In the genomic region with DNA sequence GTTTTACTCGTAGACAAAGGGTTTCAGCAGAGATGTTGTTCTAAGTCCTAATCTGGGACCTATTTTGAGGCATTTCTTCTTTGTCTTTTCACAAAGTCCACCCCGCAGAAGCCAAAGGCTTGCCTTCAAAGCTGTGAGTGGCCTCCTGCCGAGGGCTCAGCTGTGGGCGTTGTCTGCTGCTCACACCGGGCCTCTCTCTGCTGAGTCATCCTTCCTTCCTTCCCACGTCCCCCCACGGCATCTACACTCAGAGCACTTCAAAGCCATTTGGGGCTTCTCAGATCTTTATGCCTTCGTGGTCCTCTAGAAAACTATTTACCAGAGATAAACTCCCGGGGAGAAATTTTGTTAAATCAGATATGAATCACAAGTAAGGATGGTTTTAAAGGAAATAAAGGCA, we compare ENCODE assay signal across 8 cellular contexts.
A peak's percentile ranks its signal among the peaks of the same experiment; 100 is the strongest.
DNase-seq lines count a peak whose midpoint lies in the region; ATAC-seq and TF ChIP-seq lines count a peak whose summit lies in the region.

No MANE protein-coding gene starts in this region.

- H3K27ac ChIP-seq in lung (ENCODE audit: low read depth in 1 of 2, low read length in 1 of 2) = no peak overlapping the region

- H3K9me3 Mint-ChIP-seq in activated naive CD4-positive, alpha-beta T cell treated with anti-CD3 and anti-CD28 coated beads for 36 hours = no peaks in the 10 kb centered on the region
- no peaks in the 10 kb centered on the region for H3K9me3 Mint-ChIP-seq in stimulated activated naive CD8-positive, alpha-beta T cell treated with anti-CD3 and anti-CD28 coated beads, Interleukin-15, Interleukin-2, amounts not matched to agents 100 ng/mL and 50 ng/mL, for 24 hours

- ATAC-seq in HG03196 (IDR thresholded peaks at IDR 0.05; ENCODE audit: unreplicated experiment) (peak; percentile 41), lung (ENCODE audit: insufficient read depth, low FRiP score) (peak; percentile 49)

- peaks cover 35% of the 10 kb centered on the region for H3K4me1 Mint-ChIP-seq in activated naive CD4-positive, alpha-beta T cell treated with anti-CD3 and anti-CD28 coated beads for 36 hours (ENCODE audit: low read depth)
- peaks cover 46% of the 10 kb centered on the region for H3K4me1 Mint-ChIP-seq in stimulated activated naive CD8-positive, alpha-beta T cell treated with anti-CD3 and anti-CD28 coated beads, Interleukin-15, Interleukin-2, amounts not matched to agents 100 ng/mL and 50 ng/mL, for 24 hours (ENCODE audit: low read depth)

- no peak overlapping the region for H3K27ac Mint-ChIP-seq in activated naive CD4-positive, alpha-beta T cell treated with anti-CD3 and anti-CD28 coated beads for 36 hours
- peak overlapping the region; percentile 76 for H3K27ac Mint-ChIP-seq in stimulated activated naive CD8-positive, alpha-beta T cell treated with anti-CD3 and anti-CD28 coated beads, Interleukin-15, Interleukin-2, amounts not matched to agents 100 ng/mL and 50 ng/mL, for 24 hours

- TF ChIP-seq CTCF in lung (IDR thresholded peaks at IDR 0.05; ENCODE audit: control extremely low read depth, extremely low read depth) = no peak

- peaks cover 0 to under 1% of the 10 kb centered on the region in 2 donors for H3K4me1 ChIP-seq in lung (ENCODE audit: control insufficient read depth in 2 of 2, insufficient read depth in 2 of 2, low read length in 2 of 2)

- H3K36me3 Mint-ChIP-seq in activated naive CD4-positive, alpha-beta T cell treated with anti-CD3 and anti-CD28 coated beads for 36 hours (ENCODE audit: low read depth) = no peaks in the 10 kb centered on the region
- no peaks in the 10 kb centered on the region for H3K36me3 Mint-ChIP-seq in stimulated activated naive CD8-positive, alpha-beta T cell treated with anti-CD3 and anti-CD28 coated beads, Interleukin-15, Interleukin-2, amounts not matched to agents 100 ng/mL and 50 ng/mL, for 24 hours (ENCODE audit: low read depth)

- no peak overlapping the region for H3K4me3 Mint-ChIP-seq in activated naive CD4-positive, alpha-beta T cell treated with anti-CD3 and anti-CD28 coated beads for 36 hours
- peak overlapping the region; percentile 66 for H3K4me3 Mint-ChIP-seq in stimulated activated naive CD8-positive, alpha-beta T cell treated with anti-CD3 and anti-CD28 coated beads, Interleukin-15, Interleukin-2, amounts not matched to agents 100 ng/mL and 50 ng/mL, for 24 hours

- no peaks in the 10 kb centered on the region for H3K36me3 ChIP-seq in lung (ENCODE audit: control insufficient read depth in 2 of 2, insufficient read depth in 2 of 2, low read length in 2 of 2)

- no peaks in the 10 kb centered on the region for H3K27me3 ChIP-seq in lung (ENCODE audit: control insufficient read depth, insufficient read depth)

- CTCF ChIA-PET in activated naive CD4-positive, alpha-beta T cell treated with anti-CD3 and anti-CD28 coated beads for 36 hours (lab: Charles Lee) = interaction anchor here (0.6 to 1.4 kb wide), 5 partner anchors 9 to 206 kb away, joined by 3 to 4 read pairs (median 3); no protein-coding TSS in a partner anchor

- peaks cover 2% of the 10 kb centered on the region for H3K27me3 Mint-ChIP-seq in activated naive CD4-positive, alpha-beta T cell treated with anti-CD3 and anti-CD28 coated beads for 36 hours (ENCODE audit: low read depth)
- H3K27me3 Mint-ChIP-seq in stimulated activated naive CD8-positive, alpha-beta T cell treated with anti-CD3 and anti-CD28 coated beads, Interleukin-15, Interleukin-2, amounts not matched to agents 100 ng/mL and 50 ng/mL, for 24 hours = no peaks in the 10 kb centered on the region

- H3K4me3 ChIP-seq in lung = no peak overlapping the region

- 19 to 24% methylated on average over 9 of the region's 9 CpGs for WGBS in lung, 2 donors

- intact Hi-C loops in activated naive CD4-positive, alpha-beta T cell treated with anti-CD3 and anti-CD28 coated beads for 36 hours (cut with micrococcal nuclease) = loop anchor here (5.0 kb wide), 3 partner anchors 352 to 682 kb away; no protein-coding TSS in a partner anchor

- DNase-seq in DMS79 treated with DMSO at 0.1 percent for 48 hours (lab: John Stamatoyannopoulos, UW) (peak; percentile 18), DMS79 (lab: John Stamatoyannopoulos, UW) (no peak), SKM-1 (lab: John Stamatoyannopoulos, UW; ENCODE audit: unreplicated experiment) (peak; percentile 8), lung (ENCODE audit: low spot score) (no peak), NCI-H187 (lab: John Stamatoyannopoulos, UW) (no peak)
- DNase-seq in activated naive CD4-positive, alpha-beta T cell treated with anti-CD3 and anti-CD28 coated beads for 36 hours = peak; percentile 71

- no peaks in the 10 kb centered on the region for H3K9me3 ChIP-seq in lung (ENCODE audit: control insufficient read depth in 2 of 2, insufficient read depth in 1 of 2, low read length in 1 of 2)

Comparison
In these comparisons a context has a peak if more than half of its experiments do, and no peak if none do; other contexts are left out.
1. DNase-seq: peak in DMS79 treated with DMSO at 0.1 percent for 48 hours (single experiment), SKM-1 (single experiment) and activated naive CD4-positive, alpha-beta T cell treated with anti-CD3 and anti-CD28 coated beads for 36 hours (single experiment); none in DMS79 (single experiment), lung (single experiment) and NCI-H187 (0 of 2).